Comparison of ENCODE assay signal across 1 cellular context in genomic region chr22:31490496-31490925, GRCh38.
A peak's percentile ranks its signal among the peaks of the same experiment; 100 is the strongest.
TF ChIP-seq lines count a peak whose summit lies in the region.

No MANE protein-coding gene starts in this region.

TF ChIP-seq in H1, 55 proteins besides CTCF, POLR2A, EP300 and RAD21:
- TF ChIP-seq, protein P1, sequence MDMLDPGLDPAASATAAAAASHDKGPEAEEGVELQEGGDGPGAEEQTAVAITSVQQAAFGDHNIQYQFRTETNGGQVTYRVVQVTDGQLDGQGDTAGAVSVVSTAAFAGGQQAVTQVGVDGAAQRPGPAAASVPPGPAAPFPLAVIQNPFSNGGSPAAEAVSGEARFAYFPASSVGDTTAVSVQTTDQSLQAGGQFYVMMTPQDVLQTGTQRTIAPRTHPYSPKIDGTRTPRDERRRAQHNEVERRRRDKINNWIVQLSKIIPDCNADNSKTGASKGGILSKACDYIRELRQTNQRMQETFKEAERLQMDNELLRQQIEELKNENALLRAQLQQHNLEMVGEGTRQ (IDR thresholded peaks at IDR 0.05; ENCODE audit: low read length), result no peak
- TF ChIP-seq RFX5 (IDR thresholded peaks at IDR 0.05; ENCODE audit: borderline replicate concordance, low read depth, low read length) (no peak), SAP30 (IDR thresholded peaks at IDR 0.05; ENCODE audit: insufficient read depth, insufficient replicate concordance, low read length) (no peak), KDM5A (IDR thresholded peaks at IDR 0.05; ENCODE audit: low read length) (no peak), SIN3A (conservative IDR thresholded peaks at IDR 0.05 in 1 of 2, IDR thresholded peaks at IDR 0.05 in 1 of 2; ENCODE audit: low read depth in 1 of 2, low read length in 2 of 2) (peak in 1 of 2 experiments; percentile 67; a peak in 2 of 4 replicates)
TF ChIP-seq in H1: peak in this region for 1.
